ENCODE assay signal across 9 cellular contexts in the genomic region with DNA sequence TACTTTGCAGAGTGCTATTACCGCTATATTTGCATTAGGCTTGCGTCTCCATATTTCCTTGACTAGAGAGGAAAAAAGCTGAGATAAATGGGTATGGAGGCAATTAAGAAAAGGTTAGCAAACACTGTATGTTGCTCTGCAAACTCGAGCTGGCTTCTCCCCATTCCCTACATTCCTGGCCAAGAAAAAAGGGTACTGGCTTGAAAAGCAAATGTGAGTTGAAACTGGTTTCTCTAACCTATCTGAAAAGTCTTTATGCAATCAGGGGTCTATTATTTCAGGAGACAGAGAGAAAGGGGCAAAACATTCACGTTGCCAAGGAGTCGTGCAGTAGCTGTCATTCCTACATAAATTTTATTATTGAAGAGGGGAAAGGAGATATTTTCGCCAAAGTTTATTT. TPM values are rescaled to one million over a fixed set of nuclear protein-coding genes. Genes with fewer than 3 reads are reported as not detected.
DNase-seq lines count a peak whose midpoint lies in the region; ATAC-seq and TF ChIP-seq lines count a peak whose summit lies in the region.
"Had no signal": no experiment of that assay in that cellular context is flagged by ENCODE, and none has a peak within 500 bp of the region (broad histone marks: within the 10 kb centered on the region; RNA-seq: fewer than 3 reads in every experiment).

No MANE protein-coding gene starts in this region.

- no peaks in the 10 kb centered on the region for H3K9me3 ChIP-seq in colonic mucosa
- H3K9me3 ChIP-seq in right lobe of liver, result no peaks in the 10 kb centered on the region
- no peaks in the 10 kb centered on the region for H3K9me3 ChIP-seq in subcutaneous abdominal adipose tissue (ENCODE audit: control insufficient read depth in 5 of 5, low read length in 5 of 5)

- H3K27me3 Mint-ChIP-seq in HFFc6 (ENCODE audit: insufficient read depth), result no peaks in the 10 kb centered on the region

- H3K4me1 ChIP-seq in colonic mucosa (no peaks in the 10 kb centered on the region), right lobe of liver (no peaks in the 10 kb centered on the region), subcutaneous abdominal adipose tissue (ENCODE audit: control insufficient read depth in 5 of 5, insufficient read depth in 5 of 5, low read length in 5 of 5) (peaks cover 3 to 22% (median 8%) of the 10 kb centered on the region in 5 donors)

- POLR2A ChIA-PET in RWPE1 (lab: Yijun Ruan, JAX; ENCODE audit: low non-redundant PET), result no interaction called here

- intact Hi-C loops in colonic mucosa (cut with DNase I) (no loop called here), right lobe of liver (cut with DNase I) (no loop called here)

- 23% methylated on average over 6 of the region's 6 CpGs for WGBS in right lobe of liver (ENCODE audit: insufficient coverage, low coverage, low lambda C conversion rate, missing lambda C conversion rate)

- H3K4me1 Mint-ChIP-seq in HFFc6 (ENCODE audit: low read depth), result peaks cover 39% of the 10 kb centered on the region

- ATAC-seq in right lobe of liver, result no peak

- CTCF ChIA-PET in RWPE1 (lab: Yijun Ruan, JAX), result no interaction called here

- H3K27me3 ChIP-seq in colonic mucosa, result peaks cover 4% of the 10 kb centered on the region
- no peaks in the 10 kb centered on the region for H3K27me3 ChIP-seq in right lobe of liver
- H3K27me3 ChIP-seq in subcutaneous abdominal adipose tissue (ENCODE audit: control insufficient read depth in 5 of 5, insufficient read depth in 4 of 5, low read length in 5 of 5), result peaks cover 0 to 11% (median 0%) of the 10 kb centered on the region in 5 donors

- H3K9me3 Mint-ChIP-seq in HFFc6, result no peaks in the 10 kb centered on the region

- peak overlapping the region; percentile 72 for H3K27ac Mint-ChIP-seq in HFFc6

- H3K27ac ChIP-seq in colonic mucosa (no peak overlapping the region), right lobe of liver (peak overlapping the region; percentile 2 to 59 (median 56)), subcutaneous abdominal adipose tissue (ENCODE audit: low read depth, low read length) (peak overlapping the region; percentile 86), RWPE1 (no peak overlapping the region)

- peak overlapping the region; percentile 99 for H3K4me3 Mint-ChIP-seq in HFFc6

- peak overlapping the region; percentile 17 for H3K4me3 ChIP-seq in colonic mucosa
- peak overlapping the region in 2 of 3 donors; percentile 50 to 54 for H3K4me3 ChIP-seq in right lobe of liver
- peak overlapping the region; percentile 57 to 80 (median 70) for H3K4me3 ChIP-seq in subcutaneous abdominal adipose tissue (ENCODE audit: low read depth in 1 of 5, low read length in 5 of 5)

- no peak for TF ChIP-seq CTCF in HFFc6 (IDR thresholded peaks at IDR 0.05)
- no peak for TF ChIP-seq CTCF in colonic mucosa (IDR thresholded peaks at IDR 0.05)
- TF ChIP-seq CTCF in right lobe of liver (IDR thresholded peaks at IDR 0.05), result no peak
- TF ChIP-seq CTCF in RWPE1 (conservative IDR thresholded peaks at IDR 0.05; ENCODE audit: low read depth), result no peak

- no peak for DNase-seq in HFFc6
- DNase-seq in colonic mucosa, result no peak
- no peak for DNase-seq in right lobe of liver
- DNase-seq in activated CD4-positive, CD25-positive, alpha-beta regulatory T cell treated with anti-CD3 and anti-CD28 coated beads, Interleukin-2, amount 50 U/mL, for 72 hours, result no peak
- DNase-seq in A172 (ENCODE audit: low spot score), result no peak
- no peak for DNase-seq in stimulated activated CD4-positive, alpha-beta T cell treated with anti-CD3 and anti-CD28 coated beads, Interleukin-1b, Interleukin-23, amount 100 ng/mL, for 48 hours
- DNase-seq in RWPE1 (ENCODE audit: low spot score), result no peak
- DNase-seq: NCI-H345 had no signal

- no peak for TF ChIP-seq POLR2A in right lobe of liver (IDR thresholded peaks at IDR 0.05)

- H3K36me3 ChIP-seq in colonic mucosa (no peaks in the 10 kb centered on the region), right lobe of liver (no peaks in the 10 kb centered on the region), subcutaneous abdominal adipose tissue (ENCODE audit: control insufficient read depth in 5 of 5, insufficient read depth in 5 of 5, low read length in 5 of 5) (no peaks in the 10 kb centered on the region)

- H3K9ac ChIP-seq in colonic mucosa (ENCODE audit: low read depth in 2 of 2, low read length in 2 of 2), result no peak overlapping the region
- peak overlapping the region in 4 of 5 donors; percentile 31 to 75 (median 68) for H3K9ac ChIP-seq in subcutaneous abdominal adipose tissue (ENCODE audit: low read length in 5 of 5)

- H3K36me3 Mint-ChIP-seq in HFFc6 (ENCODE audit: low read depth), result peaks cover 15% of the 10 kb centered on the region

RNA-seq across cellular contexts. Expression of a gene that starts 2.1 kb away (rescaled TPM):
- 100 to 1,000 TPM in 4 of 6 experiments, 10 to 100 TPM in 2; 84.4 to 124 (median 110) TPM for total RNA-seq in HFFc6 (2021; fragmentation: NEBNext Ultra II Directional; extraction: Animal tissue kit (Norgen Biotek cat#: 25700))
- total RNA-seq in colonic mucosa, result 1 to 10 TPM; 2.9 to 8.9 TPM
- 10 to 100 TPM in 5 of 6 experiments, 1 to 10 TPM in 1; 7.7 to 25.4 (median 13.4) TPM for total RNA-seq in right lobe of liver
- 0.12 and 0.76 TPM in 2 replicates for total RNA-seq in A172 (2014; rRNA removed; shearing (Covaris generic))

Comparison
In these comparisons a context has a peak if more than half of its experiments do, and no peak if none do; other contexts are left out.
1. H3K27ac ChIP-seq: peak in right lobe of liver (3 of 3) and subcutaneous abdominal adipose tissue (single experiment); none in colonic mucosa (single experiment) and RWPE1 (single experiment).
2. H3K4me3 ChIP-seq: peak in every context shown above with its lines; median percentile 70 in subcutaneous abdominal adipose tissue; 52 in right lobe of liver; 17 in colonic mucosa.
3. H3K9ac ChIP-seq: peak in subcutaneous abdominal adipose tissue (4 of 5); none in colonic mucosa (0 of 2).